Comparison of ENCODE assay signal across 8 cellular contexts in genomic region chr12:26471560-26471959, GRCh38.
DNase-seq lines count a peak whose midpoint lies in the region; ATAC-seq and TF ChIP-seq lines count a peak whose summit lies in the region.

No MANE protein-coding gene starts in this region.

- H3K27me3 Mint-ChIP-seq in CD14-positive monocyte (ENCODE audit: low read depth in 3 of 3), result peaks cover 0 to 1% (median 0%) of the 10 kb centered on the region in 3 donors

- H3K4me1 Mint-ChIP-seq in CD14-positive monocyte, result peaks cover 47% of the 10 kb centered on the region

- ATAC-seq in GM19351 (IDR thresholded peaks at IDR 0.05; ENCODE audit: unreplicated experiment), result peak; percentile 80
- peak; percentile 75 for ATAC-seq in HG03175 (IDR thresholded peaks at IDR 0.05; ENCODE audit: unreplicated experiment)

- H2AFZ ChIP-seq in osteoblast (ENCODE audit: low read length), result peak overlapping the region; percentile 63

- H4K20me1 ChIP-seq in osteoblast (ENCODE audit: insufficient read depth, low read length), result no peaks in the 10 kb centered on the region

- peaks cover 0 to 6% (median 0%) of the 10 kb centered on the region in 7 donors for H3K9me3 Mint-ChIP-seq in CD14-positive monocyte

- no peak for TF ChIP-seq CTCF in CD14-positive monocyte (IDR thresholded peaks at IDR 0.05)
- TF ChIP-seq CTCF in VCaP (conservative IDR thresholded peaks at IDR 0.05), result peak; percentile 26; the same call in 1 of the 2 replicates
- no peak for TF ChIP-seq CTCF in osteoblast (IDR thresholded peaks at IDR 0.05; ENCODE audit: extremely low read depth, low read depth, low read length)
- no peak for TF ChIP-seq CTCF in stomach (IDR thresholded peaks at IDR 0.05)

- H3K27ac ChIP-seq in VCaP, result peak overlapping the region; percentile 76
- no peak overlapping the region for H3K27ac ChIP-seq in osteoblast (ENCODE audit: low read depth, low read length)
- H3K27ac ChIP-seq in stomach, result peak overlapping the region in 1 of 5 donors; percentile 56

- no peak for TF ChIP-seq EP300 in stomach (IDR thresholded peaks at IDR 0.05)

- no peaks in the 10 kb centered on the region for H3K27me3 ChIP-seq in osteoblast (ENCODE audit: insufficient read depth, low read length)
- no peaks in the 10 kb centered on the region for H3K27me3 ChIP-seq in stomach

- H3K36me3 Mint-ChIP-seq in CD14-positive monocyte, result peaks cover 22 to 27% of the 10 kb centered on the region in 2 donors

- no peak for TF ChIP-seq POLR2A in stomach (IDR thresholded peaks at IDR 0.05)

- H3K4me2 ChIP-seq in osteoblast (ENCODE audit: insufficient read depth, low read length), result no peak overlapping the region

- H3K4me1 ChIP-seq in osteoblast (ENCODE audit: insufficient read depth, low read length), result no peaks in the 10 kb centered on the region
- H3K4me1 ChIP-seq in stomach, result no peaks in the 10 kb centered on the region

- no peaks in the 10 kb centered on the region for H3K79me2 ChIP-seq in osteoblast (ENCODE audit: insufficient read depth, low read length)

- peak; percentile 55 for DNase-seq in CD14-positive monocyte (ENCODE audit: low spot score)
- DNase-seq in osteoblast (ENCODE audit: insufficient read length, low spot score, missing footprints), result peak; percentile 1
- no peak for DNase-seq in stomach
- DNase-seq in activated CD8-positive, alpha-beta memory T cell treated with anti-CD3 and anti-CD28 coated beads for 24 hours, result no peak
- DNase-seq in NCI-H82 treated with DMSO at 0.1 percent for 48 hours (lab: John Stamatoyannopoulos, UW; ENCODE audit: unreplicated experiment), result no peak

- H3K9me3 ChIP-seq in osteoblast (ENCODE audit: low read depth, low read length) (no peaks in the 10 kb centered on the region), stomach (no peaks in the 10 kb centered on the region)

- H3K36me3 ChIP-seq in osteoblast (ENCODE audit: insufficient read depth, low read length) (no peaks in the 10 kb centered on the region), stomach (peaks cover 3 to 27% (median 19%) of the 10 kb centered on the region in 4 donors)

- intact Hi-C loops in CD14-positive monocyte (cut with micrococcal nuclease), result loop anchor here (10.0 kb wide), 2 partner anchors 197 to 347 kb away; partner anchors contain the start of gene BHLHE41 (in 1 of the 2)
- intact Hi-C loops in stomach (cut with DNase I; ENCODE audit: low total_unique reads), result no loop called here

- peak overlapping the region; percentile 75 to 95 (median 88) for H3K27ac Mint-ChIP-seq in CD14-positive monocyte

- H3K4me3 ChIP-seq in osteoblast (ENCODE audit: insufficient read depth, low read length) (no peak overlapping the region), stomach (no peak overlapping the region)

- H3K4me3 Mint-ChIP-seq in CD14-positive monocyte, result peak overlapping the region in 1 of 2 donors; percentile 49

Comparison
In these comparisons a context has a peak if more than half of its experiments do, and no peak if none do; other contexts are left out.
1. DNase-seq: peak in CD14-positive monocyte (single experiment) and osteoblast (single experiment); none in stomach (single experiment), activated CD8-positive, alpha-beta memory T cell treated with anti-CD3 and anti-CD28 coated beads for 24 hours (single experiment) and NCI-H82 treated with DMSO at 0.1 percent for 48 hours (single experiment).